ENCODE assay signal across 1 cellular context in genomic region chr18:9916814-9917213, GRCh38.
TF ChIP-seq lines count a peak whose summit lies in the region.

No MANE protein-coding gene starts in this region.

TF ChIP-seq in K562, 482 proteins besides CTCF, POLR2A, EP300 and RAD21:
- TF ChIP-seq ZNF512 (tag; IDR thresholded peaks at IDR 0.05): peak; percentile 54; the same call in 1 of the 2 replicates
- TF ChIP-seq POLR2H (tag; IDR thresholded peaks at IDR 0.05; ENCODE audit: low read depth): 0 out of 2 replicates have a peak, but pooled peaks have one; percentile 15
- TF ChIP-seq CEBPG (CRISPR knock-in tag; IDR thresholded peaks at IDR 0.05): no peak
- peak in 1 of 2 experiments; percentile 76; a peak in 2 of 4 replicates for TF ChIP-seq CEBPG (tag; conservative IDR thresholded peaks at IDR 0.05 in 1 of 2, IDR thresholded peaks at IDR 0.05 in 1 of 2)
- TF ChIP-seq ARID3A (IDR thresholded peaks at IDR 0.05; ENCODE audit: borderline replicate concordance, low read depth, low read length): no peak
- TF ChIP-seq RERE (CRISPR knock-in tag; IDR thresholded peaks at IDR 0.05; ENCODE audit: borderline replicate concordance): no peak
- TF ChIP-seq CEBPB (tag; IDR thresholded peaks at IDR 0.05): peak; percentile 67
- TF ChIP-seq SREBF2 (CRISPR knock-in tag; IDR thresholded peaks at IDR 0.05): no peak
- no peak for TF ChIP-seq ZNF77 (CRISPR knock-in tag; IDR thresholded peaks at IDR 0.05)
- TF ChIP-seq MBD1 (CRISPR knock-in tag; IDR thresholded peaks at IDR 0.05): no peak
- TF ChIP-seq RBFOX2 (IDR thresholded peaks at IDR 0.05; ENCODE audit: low read depth, low read length): peak; percentile 59; the same call in 1 of the 2 replicates
- TF ChIP-seq BCLAF1 (IDR thresholded peaks at IDR 0.05; ENCODE audit: borderline replicate concordance in 1 of 2, control insufficient read depth in 1 of 2, low read depth in 2 of 2, low read length in 1 of 2): no peak
- TF ChIP-seq SMAD3 (CRISPR knock-in tag; conservative IDR thresholded peaks at IDR 0.05): no peak
- TF ChIP-seq SIRT6 (IDR thresholded peaks at IDR 0.05; ENCODE audit: low read depth, low read length): no peak
- TF ChIP-seq NFE2L1 (tag; IDR thresholded peaks at IDR 0.05; ENCODE audit: borderline replicate concordance, low read depth): peak; percentile 15; the same call in 1 of the 2 replicates
- no peak for TF ChIP-seq DNMT1 (IDR thresholded peaks at IDR 0.05)
- no peak for TF ChIP-seq SOX6 (IDR thresholded peaks at IDR 0.05)
- no peak for TF ChIP-seq TEAD2 (tag; IDR thresholded peaks at IDR 0.05)
- no peak for TF ChIP-seq MAX (CRISPR knock-in tag; IDR thresholded peaks at IDR 0.05)
- TF ChIP-seq NFXL1 (CRISPR knock-in tag; IDR thresholded peaks at IDR 0.05): no peak
